28 cellular contexts compared by ENCODE assay signal in genomic region chr3:153115326-153115725, GRCh38.
"Had no signal": no experiment of that assay in that cellular context is flagged by ENCODE, and none has a peak within 500 bp of the region (broad histone marks: within the 10 kb centered on the region; RNA-seq: fewer than 3 reads in every experiment).

No MANE protein-coding gene starts in this region.

- H3K4me3 Mint-ChIP-seq: stimulated activated effector memory CD8-positive, alpha-beta T cell treated with anti-CD3 and anti-CD28 coated beads, Interleukin-12 subunit alpha, Interleukin-12 subunit beta, amount 100 ng/mL, for 72 hours; stimulated activated memory B cell treated with anti-CD40 and anti-IgM and Interleukin-4, amounts not matched to agents 10 μg/mL and 1 μg/mL and 100 μg/mL, for 72 hours; stimulated activated naive B cell treated with anti-CD40 and anti-IgM and Interleukin-4, amounts not matched to agents 10 μg/mL and 1 μg/mL and 100 μg/mL, for 72 hours; stimulated activated naive CD8-positive, alpha-beta T cell treated with anti-CD3 and anti-CD28 coated beads, Interleukin-15, amount 100 ng/mL, for 72 hours; stimulated activated naive CD8-positive, alpha-beta T cell treated with anti-CD3 and anti-CD28 coated beads, Interleukin-15, Interleukin-2, amounts not matched to agents 100 ng/mL and 50 ng/mL, for 24 hours; type B pancreatic cell had no signal

- H3K27ac Mint-ChIP-seq: stimulated activated effector memory CD8-positive, alpha-beta T cell treated with anti-CD3 and anti-CD28 coated beads, Interleukin-12 subunit alpha, Interleukin-12 subunit beta, amount 100 ng/mL, for 72 hours; stimulated activated memory B cell treated with anti-CD40 and anti-IgM and Interleukin-4, amounts not matched to agents 10 μg/mL and 1 μg/mL and 100 μg/mL, for 72 hours; stimulated activated naive B cell treated with anti-CD40 and anti-IgM and Interleukin-4, amounts not matched to agents 10 μg/mL and 1 μg/mL and 100 μg/mL, for 72 hours; stimulated activated naive CD8-positive, alpha-beta T cell treated with anti-CD3 and anti-CD28 coated beads, Interleukin-15, Interleukin-2, amounts not matched to agents 100 ng/mL and 50 ng/mL, for 24 hours; type B pancreatic cell had no signal

- H3K36me3 ChIP-seq: stomach, suprapubic skin, thoracic aorta, thyroid gland, tibial artery, tibial nerve, transverse colon, upper lobe of left lung, upper lobe of right lung, uterus, vagina had no signal

- H3K27me3 Mint-ChIP-seq: stimulated activated memory B cell treated with anti-CD40 and anti-IgM and Interleukin-4, amounts not matched to agents 10 μg/mL and 1 μg/mL and 100 μg/mL, for 72 hours; stimulated activated naive B cell treated with anti-CD40 and anti-IgM and Interleukin-4, amounts not matched to agents 10 μg/mL and 1 μg/mL and 100 μg/mL, for 72 hours; stimulated activated naive CD8-positive, alpha-beta T cell treated with anti-CD3 and anti-CD28 coated beads, Interleukin-15, amount 100 ng/mL, for 72 hours; stimulated activated naive CD8-positive, alpha-beta T cell treated with anti-CD3 and anti-CD28 coated beads, Interleukin-15, Interleukin-2, amounts not matched to agents 100 ng/mL and 50 ng/mL, for 24 hours; type B pancreatic cell had no signal

- H3K36me3 Mint-ChIP-seq: stimulated activated effector memory CD8-positive, alpha-beta T cell treated with anti-CD3 and anti-CD28 coated beads, Interleukin-12 subunit alpha, Interleukin-12 subunit beta, amount 100 ng/mL, for 72 hours; stimulated activated memory B cell treated with anti-CD40 and anti-IgM and Interleukin-4, amounts not matched to agents 10 μg/mL and 1 μg/mL and 100 μg/mL, for 72 hours; stimulated activated naive B cell treated with anti-CD40 and anti-IgM and Interleukin-4, amounts not matched to agents 10 μg/mL and 1 μg/mL and 100 μg/mL, for 72 hours; type B pancreatic cell had no signal

- H3K4me3 ChIP-seq: stomach, suprapubic skin, testis, thoracic aorta, thyroid gland, tibial artery, tibial nerve, transverse colon, upper lobe of left lung, upper lobe of right lung, uterus, vagina had no signal

- DNase-seq: stimulated activated CD4-positive, alpha-beta T cell treated with anti-CD3 and anti-CD28 coated beads, Interleukin-2, amount 100 ng/mL, for 48 hours; stimulated activated CD4-positive, alpha-beta T cell treated with anti-CD3 and anti-CD28 coated beads, Interleukin-4, amount 100 ng/mL, for 1 hour; stimulated activated CD4-positive, alpha-beta T cell treated with anti-CD3 and anti-CD28 coated beads, Interleukin-4, amount 100 ng/mL, for 24 hours; stimulated activated CD4-positive, alpha-beta T cell treated with anti-CD3 and anti-CD28 coated beads, Interleukin-4, amount 100 ng/mL, for 4 hours; stimulated activated CD8-positive, alpha-beta memory T cell treated with anti-CD3 and anti-CD28 coated beads, Interleukin-4, amount 100 ng/mL, for 48 hours; stimulated activated naive B cell treated with anti-CD40 and anti-IgM and Interleukin-4, amounts not matched to agents 10 μg/mL and 1 μg/mL and 100 μg/mL, for 72 hours; stimulated activated naive CD4-positive, alpha-beta T cell; stimulated activated naive CD4-positive, alpha-beta T cell treated with Interleukin-2 at 50 U/mL for 16 hours; stimulated activated naive CD8-positive, alpha-beta T cell treated with anti-CD3 and anti-CD28 coated beads, Interleukin-15, amount 100 ng/mL, for 72 hours; stimulated activated naive CD8-positive, alpha-beta T cell treated with anti-CD3 and anti-CD28 coated beads, Interleukin-15, Interleukin-2, amounts not matched to agents 100 U/mL and 50 U/mL, for 24 hours; stomach; substantia nigra; testis; thyroid gland; tibial artery; transverse colon; trophoblast cell; upper lobe of left lung; upper lobe of right lung; uterus had no signal

- H3K27me3 ChIP-seq: stomach, suprapubic skin, testis, thyroid gland, tibial artery, tibial nerve, transverse colon, upper lobe of left lung, upper lobe of right lung, uterus, vagina had no signal

- H3K9me3 Mint-ChIP-seq: stimulated activated effector memory CD8-positive, alpha-beta T cell treated with anti-CD3 and anti-CD28 coated beads, Interleukin-12 subunit alpha, Interleukin-12 subunit beta, amount 100 ng/mL, for 72 hours; stimulated activated memory B cell treated with anti-CD40 and anti-IgM and Interleukin-4, amounts not matched to agents 10 μg/mL and 1 μg/mL and 100 μg/mL, for 72 hours; stimulated activated naive B cell treated with anti-CD40 and anti-IgM and Interleukin-4, amounts not matched to agents 10 μg/mL and 1 μg/mL and 100 μg/mL, for 72 hours; stimulated activated naive CD8-positive, alpha-beta T cell treated with anti-CD3 and anti-CD28 coated beads, Interleukin-15, amount 100 ng/mL, for 72 hours; stimulated activated naive CD8-positive, alpha-beta T cell treated with anti-CD3 and anti-CD28 coated beads, Interleukin-15, Interleukin-2, amounts not matched to agents 100 ng/mL and 50 ng/mL, for 24 hours; type B pancreatic cell had no signal

- H3K4me1 ChIP-seq: stomach, suprapubic skin, testis, thyroid gland, tibial artery, tibial nerve, transverse colon, upper lobe of left lung, upper lobe of right lung, uterus, vagina had no signal

- ATAC-seq: stimulated activated effector memory CD8-positive, alpha-beta T cell treated with anti-CD3 and anti-CD28 coated beads, Interleukin-12 subunit alpha, Interleukin-12 subunit beta, amount 100 ng/mL, for 72 hours; stimulated activated memory B cell treated with anti-CD40 and anti-IgM and Interleukin-4, amounts not matched to agents 10 μg/mL and 1 μg/mL and 100 μg/mL, for 72 hours; stimulated activated naive B cell treated with anti-CD40 and anti-IgM and Interleukin-4, amounts not matched to agents 10 μg/mL and 1 μg/mL and 100 μg/mL, for 72 hours; stimulated activated naive CD8-positive, alpha-beta T cell treated with anti-CD3 and anti-CD28 coated beads, Interleukin-15, amount 100 ng/mL, for 72 hours; stimulated activated naive CD8-positive, alpha-beta T cell treated with anti-CD3 and anti-CD28 coated beads, Interleukin-15, Interleukin-2, amounts not matched to agents 100 U/mL and 50 U/mL, for 24 hours; upper lobe of right lung had no signal

- H3K4me1 Mint-ChIP-seq: stimulated activated effector memory CD8-positive, alpha-beta T cell treated with anti-CD3 and anti-CD28 coated beads, Interleukin-12 subunit alpha, Interleukin-12 subunit beta, amount 100 ng/mL, for 72 hours; stimulated activated memory B cell treated with anti-CD40 and anti-IgM and Interleukin-4, amounts not matched to agents 10 μg/mL and 1 μg/mL and 100 μg/mL, for 72 hours; stimulated activated naive B cell treated with anti-CD40 and anti-IgM and Interleukin-4, amounts not matched to agents 10 μg/mL and 1 μg/mL and 100 μg/mL, for 72 hours; stimulated activated naive CD8-positive, alpha-beta T cell treated with anti-CD3 and anti-CD28 coated beads, Interleukin-15, amount 100 ng/mL, for 72 hours had no signal

- H3K27ac ChIP-seq: stomach, suprapubic skin, testis, thoracic aorta, thyroid gland, tibial artery, tibial nerve, transverse colon, upper lobe of left lung, upper lobe of right lung, uterus, vagina had no signal

- H3K9me3 ChIP-seq: stomach, suprapubic skin, testis, thoracic aorta, thyroid gland, tibial artery, tibial nerve, transverse colon, upper lobe of left lung, upper lobe of right lung, uterus, vagina had no signal
